ENCODE assay signal across 9 cellular contexts in genomic region chr7:26292768-26293560, GRCh38. TPM values are rescaled to one million over a fixed set of nuclear protein-coding genes. Genes with fewer than 3 reads are reported as not detected.
DNase-seq lines count a peak whose midpoint lies in the region; ATAC-seq, FAIRE-seq and TF ChIP-seq lines count a peak whose summit lies in the region.
"Had no signal": no experiment of that assay in that cellular context is flagged by ENCODE, and none has a peak within 500 bp of the region (broad histone marks: within the 10 kb centered on the region; RNA-seq: fewer than 3 reads in every experiment).

No MANE protein-coding gene starts in this region.

- no peaks in the 10 kb centered on the region for H3K9me3 Mint-ChIP-seq in natural killer cell treated with Interleukin-12 subunit alpha and Interleukin-12 subunit beta and Interleukin-15 and Interleukin-18, amount 100 ng/mL, for 72 hours

- peak; percentile 25 for DNase-seq in Daoy (ENCODE audit: low read depth)
- DNase-seq in body of pancreas: peak; percentile 18 to 41 (median 35)
- no peak for DNase-seq in natural killer cell treated with Interleukin-12 subunit alpha and Interleukin-12 subunit beta and Interleukin-15 and Interleukin-18, amount 100 ng/mL, for 72 hours (ENCODE audit: low spot score)
- DNase-seq in D721Med (ENCODE audit: insufficient read length, low spot score): no peak

- H3K27me3 ChIP-seq in body of pancreas: no peaks in the 10 kb centered on the region

- H3K4me3 Mint-ChIP-seq in natural killer cell treated with Interleukin-12 subunit alpha and Interleukin-12 subunit beta and Interleukin-15 and Interleukin-18, amount 100 ng/mL, for 72 hours: peak overlapping the region; percentile 99

- TF ChIP-seq POLR2A in body of pancreas (IDR thresholded peaks at IDR 0.05): no peak

- FAIRE-seq in D721Med (lab: Jason Lieb, UNC): no peak

- H3K36me3 Mint-ChIP-seq in natural killer cell treated with Interleukin-12 subunit alpha and Interleukin-12 subunit beta and Interleukin-15 and Interleukin-18, amount 100 ng/mL, for 72 hours: no peaks in the 10 kb centered on the region

- H3K27me3 Mint-ChIP-seq in natural killer cell treated with Interleukin-12 subunit alpha and Interleukin-12 subunit beta and Interleukin-15 and Interleukin-18, amount 100 ng/mL, for 72 hours: no peaks in the 10 kb centered on the region

- H3K9me3 ChIP-seq in KOPT-K1 (ENCODE audit: insufficient read depth, low read length, poor library complexity, severe bottlenecking) (no peaks in the 10 kb centered on the region), body of pancreas (no peaks in the 10 kb centered on the region)

- TF ChIP-seq CTCF in body of pancreas (IDR thresholded peaks at IDR 0.05) (no peak), D721Med (IDR thresholded peaks at IDR 0.05; ENCODE audit: insufficient read depth, missing control alignments) (no peak)

- peaks cover 37 to 41% of the 10 kb centered on the region in 2 donors for H3K4me1 Mint-ChIP-seq in natural killer cell treated with Interleukin-12 subunit alpha and Interleukin-12 subunit beta and Interleukin-15 and Interleukin-18, amount 100 ng/mL, for 72 hours (ENCODE audit: low read depth in 2 of 2)

- peak overlapping the region; percentile 89 to 94 for H3K27ac Mint-ChIP-seq in natural killer cell treated with Interleukin-12 subunit alpha and Interleukin-12 subunit beta and Interleukin-15 and Interleukin-18, amount 100 ng/mL, for 72 hours

- ATAC-seq in body of pancreas (peak; percentile 15), GM19452 (IDR thresholded peaks at IDR 0.05; ENCODE audit: unreplicated experiment) (no peak), HG03520 (IDR thresholded peaks at IDR 0.05; ENCODE audit: unreplicated experiment) (no peak), HG03354 (IDR thresholded peaks at IDR 0.05; ENCODE audit: poor library complexity, severe bottlenecking, unreplicated experiment) (no peak)
- no peak for ATAC-seq in natural killer cell treated with Interleukin-12 subunit alpha and Interleukin-12 subunit beta and Interleukin-15 and Interleukin-18, amount 100 ng/mL, for 72 hours

- intact Hi-C loops in body of pancreas (cut with DNase I): no loop called here

- 61 to 71% methylated on average over 11 of the region's 11 CpGs for WGBS in body of pancreas, 2 donors

- no peak overlapping the region for H3K4me3 ChIP-seq in body of pancreas

- H3K4me1 ChIP-seq in body of pancreas: peaks cover 20% of the 10 kb centered on the region

- H3K36me3 ChIP-seq in KOPT-K1 (ENCODE audit: insufficient read depth, low read length) (peaks cover 5% of the 10 kb centered on the region; the same call in 1 of the 2 replicates), body of pancreas (replicated peaks in 1 of 2; ENCODE audit: insufficient read depth in 1 of 2, low read depth in 2 of 2) (no peaks in the 10 kb centered on the region)

- H3K27ac ChIP-seq in KOPT-K1 (ENCODE audit: low read depth, low read length, poor library complexity, severe bottlenecking) (peak overlapping the region; percentile 81), body of pancreas (peak overlapping the region in 3 of 4 donors; percentile 66 to 90 (median 77))
- H3K27ac ChIP-seq: epithelial cell of prostate had no signal

RNA-seq across cellular contexts. Expression of gene SNX10, which starts 1.3 kb away (rescaled TPM):
- 54.2 and 66.5 TPM in 2 replicates for total RNA-seq in Daoy (2014; rRNA removed; shearing (Covaris generic))
- 1 to 10 TPM; 1.3 to 6.7 TPM for total RNA-seq in body of pancreas
- 10 to 100 TPM; 47.2 to 81.7 TPM for total RNA-seq in natural killer cell treated with Interleukin-12 subunit alpha and Interleukin-12 subunit beta and Interleukin-15 and Interleukin-18, amount 100 ng/mL, for 72 hours

Comparison
In these comparisons a context has a peak if more than half of its experiments do, and no peak if none do; other contexts are left out.
1. DNase-seq: peak in Daoy (single experiment) and body of pancreas (4 of 4); none in natural killer cell treated with Interleukin-12 subunit alpha and Interleukin-12 subunit beta and Interleukin-15 and Interleukin-18, amount 100 ng/mL, for 72 hours (single experiment) and D721Med (single experiment).